30 cellular contexts compared by ENCODE assay signal in genomic region chr16:8916541-8917225, GRCh38. TPM values are rescaled to one million over a fixed set of nuclear protein-coding genes. Genes with fewer than 3 reads are reported as not detected.
A peak's percentile ranks its signal among the peaks of the same experiment; 100 is the strongest.
DNase-seq lines count a peak whose midpoint lies in the region; ATAC-seq, FAIRE-seq and TF ChIP-seq lines count a peak whose summit lies in the region.
"Had no signal": no experiment of that assay in that cellular context is flagged by ENCODE, and none has a peak within 500 bp of the region (broad histone marks: within the 10 kb centered on the region; RNA-seq: fewer than 3 reads in every experiment).

No MANE protein-coding gene starts in this region.

- no peak for TF ChIP-seq POLR2A in upper lobe of left lung (IDR thresholded peaks at IDR 0.05)
- no peak for TF ChIP-seq POLR2A in GM12892 (IDR thresholded peaks at IDR 0.05; ENCODE audit: low read depth, low read length)

- TF ChIP-seq CTCF in upper lobe of left lung (IDR thresholded peaks at IDR 0.05) = no peak

- H3K4me3 Mint-ChIP-seq in activated CD4-positive, alpha-beta T cell treated with anti-CD3 and anti-CD28 coated beads, Interleukin-2, amount 10 ng/mL, durations not matched to agents 24 days and 14 days = no peak overlapping the region
- no peak overlapping the region for H3K4me3 Mint-ChIP-seq in activated CD4-positive, alpha-beta memory T cell treated with anti-CD3 and anti-CD28 coated beads for 36 hours
- H3K4me3 Mint-ChIP-seq in memory B cell = no peak overlapping the region
- H3K4me3 Mint-ChIP-seq: central memory CD8-positive, alpha-beta T cell; T-helper 1 cell treated with Interleukin-12 subunit alpha and Interleukin-12 subunit beta and Interleukin-4 antibody, amounts not matched to agents 30 μg/mL and 1 μg/mL, for 36 hours had no signal

- peaks cover 83% of the 10 kb centered on the region for H3K36me3 ChIP-seq in KOPT-K1 (ENCODE audit: insufficient read depth, low read length)
- H3K36me3 ChIP-seq in upper lobe of left lung = peaks cover 41 to 99% (median 79%) of the 10 kb centered on the region in 4 donors

- no peak for FAIRE-seq in GM12892 (lab: Jason Lieb, UNC)
- FAIRE-seq: GM12878, keratinocyte had no signal

- peaks cover 85% of the 10 kb centered on the region for H3K36me3 Mint-ChIP-seq in activated CD4-positive, alpha-beta T cell treated with anti-CD3 and anti-CD28 coated beads, Interleukin-2, amount 10 ng/mL, durations not matched to agents 24 days and 14 days (ENCODE audit: low read depth)
- peaks cover 72% of the 10 kb centered on the region for H3K36me3 Mint-ChIP-seq in activated CD4-positive, alpha-beta memory T cell treated with anti-CD3 and anti-CD28 coated beads for 36 hours
- peaks cover 28% of the 10 kb centered on the region for H3K36me3 Mint-ChIP-seq in memory B cell

- H3K27ac Mint-ChIP-seq in activated CD4-positive, alpha-beta T cell treated with anti-CD3 and anti-CD28 coated beads, Interleukin-2, amount 10 ng/mL, durations not matched to agents 24 days and 14 days = peak overlapping the region; percentile 13
- H3K27ac Mint-ChIP-seq in activated CD4-positive, alpha-beta memory T cell treated with anti-CD3 and anti-CD28 coated beads for 36 hours = peak overlapping the region; percentile 23
- H3K27ac Mint-ChIP-seq in memory B cell = peak overlapping the region; percentile 8
- H3K27ac Mint-ChIP-seq: T-helper 1 cell treated with Interleukin-12 subunit alpha and Interleukin-12 subunit beta and Interleukin-4 antibody, amounts not matched to agents 30 μg/mL and 1 μg/mL, for 36 hours had no signal

- peaks cover 60% of the 10 kb centered on the region for H3K4me1 Mint-ChIP-seq in activated CD4-positive, alpha-beta T cell treated with anti-CD3 and anti-CD28 coated beads, Interleukin-2, amount 10 ng/mL, durations not matched to agents 24 days and 14 days
- peaks cover 47% of the 10 kb centered on the region for H3K4me1 Mint-ChIP-seq in activated CD4-positive, alpha-beta memory T cell treated with anti-CD3 and anti-CD28 coated beads for 36 hours (ENCODE audit: low read depth)
- H3K4me1 Mint-ChIP-seq in memory B cell = no peaks in the 10 kb centered on the region

- TF ChIP-seq EP300 in upper lobe of left lung (IDR thresholded peaks at IDR 0.05) = no peak

- H3K9me3 Mint-ChIP-seq in activated CD4-positive, alpha-beta T cell treated with anti-CD3 and anti-CD28 coated beads, Interleukin-2, amount 10 ng/mL, durations not matched to agents 24 days and 14 days = no peaks in the 10 kb centered on the region
- H3K9me3 Mint-ChIP-seq in activated CD4-positive, alpha-beta memory T cell treated with anti-CD3 and anti-CD28 coated beads for 36 hours = no peaks in the 10 kb centered on the region
- H3K9me3 Mint-ChIP-seq in memory B cell = no peaks in the 10 kb centered on the region
- H3K9me3 Mint-ChIP-seq: central memory CD8-positive, alpha-beta T cell; T-helper 1 cell treated with Interleukin-12 subunit alpha and Interleukin-12 subunit beta and Interleukin-4 antibody, amounts not matched to agents 30 μg/mL and 1 μg/mL, for 36 hours had no signal

- H3K4me3 ChIP-seq in upper lobe of left lung = no peak overlapping the region
- H3K4me3 ChIP-seq: GM12878, lower lobe of right lung, stomach, tibial nerve had no signal

- no peaks in the 10 kb centered on the region for H3K9me3 ChIP-seq in KOPT-K1 (ENCODE audit: insufficient read depth, low read length, poor library complexity, severe bottlenecking)
- H3K9me3 ChIP-seq in upper lobe of left lung = no peaks in the 10 kb centered on the region
- H3K9me3 ChIP-seq: lower lobe of right lung, stomach, tibial nerve had no signal

- CTCF ChIA-PET in activated CD4-positive, alpha-beta memory T cell treated with anti-CD3 and anti-CD28 coated beads for 36 hours (lab: Charles Lee) = interaction anchor here (0.7 to 8.8 kb wide), 4 partner anchors 19 to 92 kb away, joined by 4 to 58 read pairs (median 18); no protein-coding TSS in a partner anchor

- H3K27ac ChIP-seq in KOPT-K1 (ENCODE audit: low read depth, low read length, poor library complexity, severe bottlenecking) (peak overlapping the region; percentile 88), upper lobe of left lung (no peak overlapping the region)
- H3K27ac ChIP-seq: lower lobe of right lung, stomach, tibial nerve had no signal

- no peak for DNase-seq in activated CD4-positive, alpha-beta T cell treated with anti-CD3 and anti-CD28 coated beads, Interleukin-2, amount 10 ng/mL, durations not matched to agents 24 days and 14 days
- no peak for DNase-seq in activated CD4-positive, alpha-beta T cell treated with anti-CD3 and anti-CD28 coated beads, Interleukin-2, amount 50 U/mL, for 4 hours
- DNase-seq in activated CD4-positive, alpha-beta memory T cell treated with anti-CD3 and anti-CD28 coated beads for 36 hours = no peak
- DNase-seq in memory B cell (ENCODE audit: low spot score in 2 of 2) = no peak
- no peak for DNase-seq in upper lobe of left lung
- no peak for DNase-seq in GM12892 (ENCODE audit: insufficient read length)
- no peak for DNase-seq in DMS53 treated with DMSO at 0.1 percent for 48 hours (lab: John Stamatoyannopoulos, UW; ENCODE audit: unreplicated experiment)
- DNase-seq: activated effector memory CD4-positive, alpha-beta T cell treated with anti-CD3 and anti-CD28 coated beads, Interleukin-2, amount 50 U/mL, for 16 hours; AML-193; DMS79; foreskin melanocyte; KG1; lower lobe of right lung; NCI-H1092; NCI-H187 treated with DMSO at 0.1 percent for 48 hours; NCI-H526 treated with DMSO at 0.1 percent for 48 hours; stimulated activated CD4-positive, alpha-beta T cell treated with anti-CD3 and anti-CD28 coated beads, Interleukin-2, amount 100 ng/mL, for 48 hours; stomach had no signal

- H3K27me3 Mint-ChIP-seq in activated CD4-positive, alpha-beta T cell treated with anti-CD3 and anti-CD28 coated beads, Interleukin-2, amount 10 ng/mL, durations not matched to agents 24 days and 14 days = no peaks in the 10 kb centered on the region
- H3K27me3 Mint-ChIP-seq in activated CD4-positive, alpha-beta memory T cell treated with anti-CD3 and anti-CD28 coated beads for 36 hours = no peaks in the 10 kb centered on the region
- no peaks in the 10 kb centered on the region for H3K27me3 Mint-ChIP-seq in memory B cell
- H3K27me3 Mint-ChIP-seq: central memory CD8-positive, alpha-beta T cell had no signal

- H3K27me3 ChIP-seq in upper lobe of left lung = no peaks in the 10 kb centered on the region
- H3K27me3 ChIP-seq: stomach, tibial nerve had no signal

- 80 to 83% methylated on average over 5 of the region's 5 CpGs for WGBS in upper lobe of left lung, 2 donors

- intact Hi-C loops in activated CD4-positive, alpha-beta T cell treated with anti-CD3 and anti-CD28 coated beads, Interleukin-2, amount 10 ng/mL, durations not matched to agents 24 days and 14 days (cut with micrococcal nuclease) = no loop called here
- intact Hi-C loops in activated CD4-positive, alpha-beta memory T cell treated with anti-CD3 and anti-CD28 coated beads for 36 hours (cut with micrococcal nuclease) = no loop called here

- H3K4me1 ChIP-seq in upper lobe of left lung = no peaks in the 10 kb centered on the region
- H3K4me1 ChIP-seq: lower lobe of right lung, tibial nerve had no signal

- POLR2A ChIA-PET in activated CD4-positive, alpha-beta memory T cell treated with anti-CD3 and anti-CD28 coated beads for 36 hours (lab: Charles Lee) = interaction anchor here (1.1 kb wide), 1 partner anchor 92 kb away, joined by 4 read pairs; no protein-coding TSS in a partner anchor

- peak; percentile 57 for ATAC-seq in memory B cell (ENCODE audit: low read depth)
- no peak for ATAC-seq in upper lobe of left lung (ENCODE audit: low FRiP score in 2 of 2)
- ATAC-seq: GM12878, HCT116, lower lobe of right lung had no signal

RNA-seq across cellular contexts. Expression of gene LITAFD, which starts 34.5 kb away (rescaled TPM):
- total RNA-seq in activated CD4-positive, alpha-beta T cell treated with anti-CD3 and anti-CD28 coated beads, Interleukin-2, amount 10 ng/mL, durations not matched to agents 24 days and 14 days = not detected in 2 replicates
- total RNA-seq in activated CD4-positive, alpha-beta memory T cell treated with anti-CD3 and anti-CD28 coated beads for 36 hours = not detected
- not detected for total RNA-seq in upper lobe of left lung
- polyA plus RNA-seq in GM12892 (2012; ENCODE audit: missing spikeins) = 0.28 TPM
- total RNA-seq: A172, epithelial cell of proximal tubule, GM12878, lower lobe of right lung, renal cortical epithelial cell, RPMI7951, SK-MEL-5, stomach, tibial nerve had no signal
- polyA plus RNA-seq: GM12878, keratinocyte, stomach had no signal

RNA-seq across cellular contexts. Expression of gene USP7, which starts 47.0 kb away (rescaled TPM):
- 180 and 186 TPM in 2 replicates for total RNA-seq in activated CD4-positive, alpha-beta T cell treated with anti-CD3 and anti-CD28 coated beads, Interleukin-2, amount 10 ng/mL, durations not matched to agents 24 days and 14 days
- total RNA-seq in activated CD4-positive, alpha-beta memory T cell treated with anti-CD3 and anti-CD28 coated beads for 36 hours = 100 to 1,000 TPM; 154 to 170 TPM
- 100 to 1,000 TPM in 1 of 6 donors, 10 to 100 TPM in 5; 68.2 to 122 (median 72.2) TPM for total RNA-seq in upper lobe of left lung
- polyA plus RNA-seq in GM12892 (2012; ENCODE audit: missing spikeins) = 74.4 TPM

RNA-seq across cellular contexts. Expression of gene CARHSP1, which starts 47.9 kb away (rescaled TPM):
- 67.7 and 73.3 TPM in 2 replicates for total RNA-seq in activated CD4-positive, alpha-beta T cell treated with anti-CD3 and anti-CD28 coated beads, Interleukin-2, amount 10 ng/mL, durations not matched to agents 24 days and 14 days
- 10 to 100 TPM; 64.9 to 73.1 TPM for total RNA-seq in activated CD4-positive, alpha-beta memory T cell treated with anti-CD3 and anti-CD28 coated beads for 36 hours
- 100 to 1,000 TPM in 1 of 6 donors, 10 to 100 TPM in 5; 33.5 to 102 (median 75.3) TPM for total RNA-seq in upper lobe of left lung
- polyA plus RNA-seq in GM12892 (2012; ENCODE audit: missing spikeins) = 46.9 TPM
